In the genomic region with DNA sequence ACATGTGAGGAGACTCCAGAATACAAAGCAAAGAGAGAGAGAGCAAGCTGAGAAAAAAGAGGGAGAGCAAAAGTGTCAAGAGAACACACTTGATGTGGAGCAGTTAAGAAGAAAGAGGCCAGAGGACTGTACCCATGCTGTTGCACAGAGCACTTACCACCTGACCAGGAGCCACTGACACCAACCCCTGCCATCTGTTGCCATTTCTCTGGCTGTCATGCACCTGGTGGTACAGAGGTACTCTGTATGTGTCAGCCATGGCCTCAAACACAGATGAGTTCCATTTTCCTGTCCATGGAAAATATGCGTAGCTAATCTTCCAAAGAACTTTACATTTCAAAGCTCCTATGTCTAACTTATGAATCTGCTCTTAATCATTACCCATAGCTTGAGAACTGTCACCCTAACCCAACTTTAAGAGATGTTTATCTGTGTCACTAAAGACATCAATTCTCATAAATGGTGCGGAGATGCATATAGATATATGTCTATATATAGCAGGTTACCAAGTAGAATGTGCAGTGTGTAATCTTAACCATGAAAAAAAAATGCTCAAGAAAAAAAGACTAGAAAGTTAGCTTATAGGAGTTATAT, we compare ENCODE assay signal across 9 cellular contexts. TPM values are rescaled to one million over a fixed set of nuclear protein-coding genes. Genes with fewer than 3 reads are reported as not detected.
DNase-seq lines count a peak whose midpoint lies in the region; ATAC-seq, FAIRE-seq and TF ChIP-seq lines count a peak whose summit lies in the region.
"Had no signal": no experiment of that assay in that cellular context is flagged by ENCODE, and none has a peak within 500 bp of the region (broad histone marks: within the 10 kb centered on the region; RNA-seq: fewer than 3 reads in every experiment).

No MANE protein-coding gene starts in this region.

- no peak for TF ChIP-seq CTCF in GM12878 (IDR thresholded peaks at IDR 0.05 in 2 of 3, conservative IDR thresholded peaks at IDR 0.05 in 1 of 3; ENCODE audit: control insufficient read depth in 2 of 3, extremely low read depth in 1 of 3, insufficient read depth in 1 of 3, low read depth in 3 of 3, low read length in 3 of 3)
- TF ChIP-seq CTCF in pancreas (IDR thresholded peaks at IDR 0.05) = no peak

- ATAC-seq in GM12878 = no peak
- peak in 3 of 4 donors; percentile 2 to 5 (median 2) for ATAC-seq in pancreas
- no peak for ATAC-seq in GM21528 (IDR thresholded peaks at IDR 0.05; ENCODE audit: low FRiP score, unreplicated experiment)
- ATAC-seq in HG02938 (IDR thresholded peaks at IDR 0.05; ENCODE audit: unreplicated experiment) = no peak

- in situ Hi-C loops in GM12878 (cut with MboI) = no loop called here

- intact Hi-C loops in CD4-positive, alpha-beta memory T cell (cut with micrococcal nuclease) = no loop called here
- intact Hi-C loops in GM12878 (cut with micrococcal nuclease; ENCODE audit: unreplicated experiment) (no loop called here), pancreas (cut with DNase I) (no loop called here)

- no peaks in the 10 kb centered on the region for H4K20me1 ChIP-seq in GM12878 (ENCODE audit: control insufficient read depth, insufficient read depth)

- POLR2A ChIA-PET in CD4-positive, alpha-beta memory T cell (lab: Charles Lee; ENCODE audit: partially characterized antibody) = interaction anchor here (1.6 kb wide), 1 partner anchor 32 kb away, joined by 4 read pairs; no protein-coding TSS in a partner anchor
- POLR2A ChIA-PET in GM12878 (lab: Charles Lee) = no interaction called here

- no peaks in the 10 kb centered on the region for H3K27me3 ChIP-seq in CD4-positive, alpha-beta memory T cell (ENCODE audit: insufficient read depth, low read length)
- no peaks in the 10 kb centered on the region for H3K27me3 ChIP-seq in GM12878 (replicated peaks in 1 of 2; ENCODE audit: control insufficient read depth in 2 of 2, insufficient read depth in 2 of 2, low read length in 1 of 2)
- H3K27me3 ChIP-seq in pancreas = no peaks in the 10 kb centered on the region
- H3K27me3 ChIP-seq: uterus had no signal

- SMC1A ChIA-PET in GM12878 (lab: Charles Lee; ENCODE audit: uncharacterized antibody, unreplicated experiment) = interaction anchor here (0.7 to 1.7 kb wide), 4 partner anchors 11 to 75 kb away, joined by 3 to 4 read pairs (median 3); no protein-coding TSS in a partner anchor

- no peak overlapping the region for H3K9ac ChIP-seq in GM12878 (ENCODE audit: control insufficient read depth, insufficient read depth, low read length)
- H3K9ac ChIP-seq: parathyroid adenoma had no signal

- H3K4me1 Mint-ChIP-seq in CD4-positive, alpha-beta memory T cell = peaks cover 16 to 24% (median 19%) of the 10 kb centered on the region in 4 donors

- peaks cover 2 to 5% of the 10 kb centered on the region in 2 donors for H3K27me3 Mint-ChIP-seq in CD4-positive, alpha-beta memory T cell

- H3K4me3 Mint-ChIP-seq in CD4-positive, alpha-beta memory T cell = peak overlapping the region; percentile 54 to 83 (median 70)

- H3K27ac ChIP-seq in CD4-positive, alpha-beta memory T cell (ENCODE audit: low read depth, low read length) = no peak overlapping the region
- H3K27ac ChIP-seq in GM12878 (ENCODE audit: control insufficient read depth, insufficient read depth) (no peak overlapping the region), pancreas (peak overlapping the region; percentile 78 to 94 (median 88))
- H3K27ac ChIP-seq: parathyroid adenoma, uterus had no signal

- 0 out of 2 replicates have a peak overlapping the region, but pooled peaks have one; percentile 54 for H2AFZ ChIP-seq in GM12878 (ENCODE audit: control insufficient read depth, low read depth, low read length)

- H3K9me3 ChIP-seq in CD4-positive, alpha-beta memory T cell (ENCODE audit: control insufficient read depth in 1 of 2, low read length in 2 of 2) = no peaks in the 10 kb centered on the region
- H3K9me3 ChIP-seq in GM12878 (replicated peaks; ENCODE audit: control insufficient read depth, insufficient read depth, low read length) = no peaks in the 10 kb centered on the region; the same call in 2 of the 3 replicates
- H3K9me3 ChIP-seq in pancreas = no peaks in the 10 kb centered on the region
- H3K9me3 ChIP-seq: uterus had no signal

- DNase-seq in CD4-positive, alpha-beta memory T cell = no peak
- peak; percentile 47 for DNase-seq in Jurkat, Clone E6-1 (ENCODE audit: low read depth, low spot score)
- no peak for DNase-seq in GM12878 (ENCODE audit: low read depth, low spot score)
- no peak for DNase-seq in pancreas
- DNase-seq in HPDE6-E6E7 (ENCODE audit: extremely low spot score) = no peak
- DNase-seq: uterus had no signal

- TF ChIP-seq POLR2A in GM12878 (IDR thresholded peaks at IDR 0.05; ENCODE audit: low read depth, low read length) = no peak

- TF ChIP-seq EP300 in GM12878 (IDR thresholded peaks at IDR 0.05; ENCODE audit: borderline replicate concordance in 1 of 2, control insufficient read depth in 1 of 2, low read depth in 2 of 2, low read length in 2 of 2) = no peak

- H3K36me3 Mint-ChIP-seq in CD4-positive, alpha-beta memory T cell = no peaks in the 10 kb centered on the region

- peak overlapping the region in 5 of 7 donors; percentile 12 to 88 (median 77) for H3K27ac Mint-ChIP-seq in CD4-positive, alpha-beta memory T cell

- WGBS in GM12878 (ENCODE audit: insufficient coverage, insufficient replicate concordance, low lambda C conversion rate, missing lambda C conversion rate) = 95% methylated on average over 2 of the region's 2 CpGs
- 39 to 67% methylated on average over 2 of the region's 2 CpGs for WGBS in pancreas, 2 donors

- no peaks in the 10 kb centered on the region for H3K79me2 ChIP-seq in GM12878 (ENCODE audit: control insufficient read depth, insufficient read depth, low read length)
- H3K79me2 ChIP-seq: parathyroid adenoma had no signal

- RAD21 ChIA-PET in GM12878 (lab: Charles Lee; ENCODE audit: unreplicated experiment) = interaction anchor here (0.6 kb wide), 1 partner anchor 946 kb away, joined by 4 read pairs; no protein-coding TSS in a partner anchor

- no peaks in the 10 kb centered on the region for H3K36me3 ChIP-seq in CD4-positive, alpha-beta memory T cell (ENCODE audit: insufficient read depth, low read length)
- H3K36me3 ChIP-seq in GM12878 (ENCODE audit: control insufficient read depth in 2 of 2, insufficient read depth in 2 of 2, low read length in 1 of 2) (no peaks in the 10 kb centered on the region), pancreas (no peaks in the 10 kb centered on the region)
- H3K36me3 ChIP-seq: uterus had no signal

- H3K4me3 ChIP-seq in CD4-positive, alpha-beta memory T cell (ENCODE audit: low read length in 2 of 2) = no peak overlapping the region
- H3K4me3 ChIP-seq in Jurkat, Clone E6-1 (ENCODE audit: low read length) = peak overlapping the region; percentile 33
- H3K4me3 ChIP-seq in GM12878 (no peak overlapping the region), pancreas (no peak overlapping the region)
- H3K4me3 ChIP-seq: uterus had no signal

- H3K4me2 ChIP-seq in GM12878 (ENCODE audit: control insufficient read depth, insufficient read depth) = no peak overlapping the region

- H3K9me3 Mint-ChIP-seq in CD4-positive, alpha-beta memory T cell = peaks cover 0 to 9% (median 5%) of the 10 kb centered on the region in 8 donors

- no peak for TF ChIP-seq RAD21 in GM12878 (IDR thresholded peaks at IDR 0.05; ENCODE audit: insufficient read depth, low read depth, low read length)

- H3K4me1 ChIP-seq in CD4-positive, alpha-beta memory T cell (ENCODE audit: insufficient read depth, low read length) = peaks cover 17% of the 10 kb centered on the region
- H3K4me1 ChIP-seq in GM12878 (ENCODE audit: control insufficient read depth, insufficient read depth, low read length) (no peaks in the 10 kb centered on the region), pancreas (peaks cover 39 to 50% (median 46%) of the 10 kb centered on the region in 3 donors)
- H3K4me1 ChIP-seq: parathyroid adenoma, uterus had no signal

- CTCF ChIA-PET in CD4-positive, alpha-beta memory T cell (lab: Charles Lee; ENCODE audit: partially characterized antibody) = no interaction called here
- CTCF ChIA-PET in GM12878 (lab: Yijun Ruan, JAX) = interaction anchor here (0.6 to 2.2 kb wide), 5 partner anchors 22 to 836 kb away, joined by 3 to 9 read pairs (median 3); no protein-coding TSS in a partner anchor

- FAIRE-seq in GM12878 (lab: Jason Lieb, UNC) = no peak
- FAIRE-seq in pancreas (lab: Jason Lieb, UNC) = no peak

- BruUV-seq in GM12878 (replicated peaks; lab: Mats Ljungman, UMichigan) = no TSS peak

TF ChIP-seq in GM12878, 131 proteins besides CTCF, POLR2A, EP300 and RAD21 (continues in another document):
- TF ChIP-seq RAD51 (IDR thresholded peaks at IDR 0.05) (no peak), EZH2 (IDR thresholded peaks at IDR 0.05; ENCODE audit: borderline replicate concordance, control insufficient read depth, low read depth, low read length) (no peak), HDAC2 (IDR thresholded peaks at IDR 0.05) (no peak)

RNA-seq across cellular contexts. Expression of a gene that starts 32.7 kb away (rescaled TPM):
- total RNA-seq in CD4-positive, alpha-beta memory T cell = 10 to 100 TPM; 23.6 to 23.8 TPM
- polyA plus RNA-seq in CD4-positive, alpha-beta memory T cell = 10 to 100 TPM; 23.9 to 24.2 TPM
- polyA plus RNA-seq in Jurkat, Clone E6-1 (2012; ENCODE audit: insufficient read depth, insufficient read length) = 37.1 TPM
- total RNA-seq in GM12878 (2013; cell fraction: nucleolus; rRNA removed) = 25.1 and 27.0 TPM in 2 replicates
- total RNA-seq in GM12878 (2014; rRNA removed) (23.4 and 29.4 TPM in 2 replicates), GM12878 (2014; rRNA removed; fragmentation: Illumina TruSeq; extraction: Trizol) (32.6 and 32.8 TPM in 2 replicates), GM12878 (2021) (27.4 and 29.3 TPM in 2 replicates), pancreas (10 to 100 TPM; 26.1 to 35.8 (median 33.5) TPM)
- polyA plus RNA-seq in GM12878 (2011; ENCODE audit: low read depth) = 5.6 TPM
- polyA plus RNA-seq in GM12878 (2011; rRNA removed) (24.9 and 35.3 TPM in 2 replicates), GM12878 (2014; fragmentation: Illumina TruSeq; extraction: Trizol) (23.4 and 36.6 TPM in 2 replicates), GM12878 (2014; fragmentation: Nextera tagmentation; extraction: Ambion mirVana) (10 to 100 TPM; 15.1 to 16.3 TPM), GM12878 (2014; rRNA removed) (16.9 and 18.7 TPM in 2 replicates), GM12878 (2016; fragmentation: Nextera tagmentation; extraction: Ambion mirVana) (10 to 100 TPM; 38.0 to 40.2 TPM), pancreas (10 to 100 TPM; 11.7 to 29.0 TPM)
- 7.3 and 8.3 TPM in 2 replicates for polyA plus RNA-seq in GM12878 (2011; cell fraction: cytosol; rRNA removed)
- polyA plus RNA-seq in GM12878 (2011; cell fraction: nucleus; rRNA removed) = 19.4 and 20.9 TPM in 2 replicates
- polyA plus RNA-seq in GM12878 (2012) = 9.0 and 10.5 TPM in 2 replicates
- polyA minus RNA-seq in GM12878 (2011; rRNA and poly(A)+ RNA removed) = 17.3 and 25.8 TPM in 2 replicates
- 9.9 and 10.4 TPM in 2 replicates for polyA minus RNA-seq in GM12878 (2011; cell fraction: cytosol; rRNA and poly(A)+ RNA removed)
- 11.4 and 20.6 TPM in 2 replicates for polyA minus RNA-seq in GM12878 (2011; cell fraction: nucleus; rRNA and poly(A)+ RNA removed)

Comparison
In these comparisons a context has a peak if more than half of its experiments do, and no peak if none do; other contexts are left out.
1. H3K27ac ChIP-seq: peak in pancreas (4 of 4); none in CD4-positive, alpha-beta memory T cell (single experiment) and GM12878 (single experiment).
2. ATAC-seq: peak in pancreas (3 of 4); none in GM12878 (single experiment), GM21528 (single experiment) and HG02938 (single experiment).